29 cellular contexts compared by ENCODE assay signal in genomic region chr9:108786322-108786721, GRCh38.
DNase-seq lines count a peak whose midpoint lies in the region; ATAC-seq, FAIRE-seq and TF ChIP-seq lines count a peak whose summit lies in the region.
"Had no signal": no experiment of that assay in that cellular context is flagged by ENCODE, and none has a peak within 500 bp of the region (broad histone marks: within the 10 kb centered on the region; RNA-seq: fewer than 3 reads in every experiment).

No MANE protein-coding gene starts in this region.

- SMC1A ChIA-PET in GM12878 (lab: Charles Lee; ENCODE audit: uncharacterized antibody, unreplicated experiment), result interaction anchor here (0.6 kb wide), 1 partner anchor 146 kb away, joined by 3 read pairs; no protein-coding TSS in a partner anchor

- no peaks in the 10 kb centered on the region for H3K27me3 ChIP-seq in A673 (replicated peaks; ENCODE audit: insufficient read depth, low read depth, low read length, poor library complexity)
- H3K27me3 ChIP-seq in HUES48 (ENCODE audit: control insufficient read depth, insufficient read depth, low read length), result no peaks in the 10 kb centered on the region
- peaks cover 2% of the 10 kb centered on the region in 2 experiments; a peak in 1 of 4 replicates for H3K27me3 ChIP-seq in GM12878 (replicated peaks in 1 of 2; ENCODE audit: control insufficient read depth in 2 of 2, insufficient read depth in 2 of 2, low read length in 1 of 2)
- no peaks in the 10 kb centered on the region for H3K27me3 ChIP-seq in hepatocyte
- H3K27me3 ChIP-seq: pancreas, Peyer's patch had no signal

- H4K20me1 ChIP-seq in GM12878 (ENCODE audit: control insufficient read depth, insufficient read depth) (no peaks in the 10 kb centered on the region), hepatocyte (ENCODE audit: insufficient read depth, poor library complexity, severe bottlenecking) (no peaks in the 10 kb centered on the region)

- H3K27ac ChIP-seq in A673 (ENCODE audit: low read depth, low read length, poor library complexity, severe bottlenecking) (no peak overlapping the region), HUES48 (ENCODE audit: low read depth, low read length) (peak overlapping the region; percentile 74), GM12878 (ENCODE audit: control insufficient read depth, insufficient read depth) (no peak overlapping the region), hepatocyte (peak overlapping the region; percentile 30)
- H3K27ac ChIP-seq: C4-2B, lower lobe of right lung, pancreas, Peyer's patch had no signal

- H3K4me2 ChIP-seq in GM12878 (ENCODE audit: control insufficient read depth, insufficient read depth), result no peak overlapping the region
- H3K4me2 ChIP-seq in hepatocyte, result no peak overlapping the region

- TF ChIP-seq RAD21 in GM12878 (IDR thresholded peaks at IDR 0.05; ENCODE audit: insufficient read depth, low read depth, low read length), result no peak

- H3K4me1 ChIP-seq in A673 (ENCODE audit: insufficient read depth, low read length, poor library complexity, severe bottlenecking), result peaks cover 25% of the 10 kb centered on the region
- H3K4me1 ChIP-seq in HUES48 (ENCODE audit: control insufficient read depth, insufficient read depth, low read length), result peaks cover 10% of the 10 kb centered on the region
- H3K4me1 ChIP-seq in GM12878 (ENCODE audit: control insufficient read depth, insufficient read depth, low read length), result no peaks in the 10 kb centered on the region
- peaks cover 10% of the 10 kb centered on the region for H3K4me1 ChIP-seq in hepatocyte (ENCODE audit: insufficient read depth)
- H3K4me1 ChIP-seq: lower lobe of right lung, pancreas had no signal

- peak; percentile 31 for FAIRE-seq in GM12878 (lab: Jason Lieb, UNC)
- FAIRE-seq: pancreas, TTC549 had no signal

- RAD21 ChIA-PET in GM12878 (lab: Charles Lee; ENCODE audit: unreplicated experiment), result no interaction called here

- BruUV-seq in A673 (replicated peaks; lab: Mats Ljungman, UMichigan) (no TSS peak), GM12878 (replicated peaks; lab: Mats Ljungman, UMichigan) (no TSS peak)

- DNase-seq in A673 (ENCODE audit: low spot score) (peak; percentile 16), GM12878 (ENCODE audit: low read depth, low spot score) (no peak), hepatocyte (ENCODE audit: low spot score) (no peak), OCI-M2 (lab: John Stamatoyannopoulos, UW; ENCODE audit: unreplicated experiment) (no peak), AML-193 (lab: John Stamatoyannopoulos, UW) (no peak), EL (no peak)
- DNase-seq: activated CD4-positive, alpha-beta T cell treated with anti-CD3 and anti-CD28 coated beads, Interleukin-2, amount 50 U/mL, for 48 hours; activated CD8-positive, alpha-beta memory T cell treated with anti-CD3 and anti-CD28 coated beads, Interleukin-2, amount 50 U/mL, for 4 hours; Caco-2; cortex of kidney; GF-D8; glutamatergic neuron; GOT3; lower lobe of right lung; mucosa of descending colon; NCI-H1417 treated with DMSO at 0.1 percent for 48 hours; NCI-H2081; NCI-H2227 treated with DMSO at 0.1 percent for 48 hours; pancreas; Peyer's patch; stimulated activated CD4-positive, alpha-beta T cell treated with anti-CD3 and anti-CD28 coated beads, Interleukin-12 subunit alpha, Interleukin-12 subunit beta, amount 100 ng/mL, for 4 hours; stimulated activated CD4-positive, alpha-beta T cell treated with anti-CD3 and anti-CD28 coated beads, Interleukin-4, amount 100 ng/mL, for 1 hour; stimulated activated naive B cell treated with anti-CD40 and anti-IgM and Interleukin-4, amounts not matched to agents 10 μg/mL and 1 μg/mL and 100 μg/mL, for 72 hours; T-helper 1 cell had no signal

- TF ChIP-seq CTCF in A673 (conservative IDR thresholded peaks at IDR 0.05; ENCODE audit: low read depth, low read length), result no peak
- no peak for TF ChIP-seq CTCF in GM12878 (IDR thresholded peaks at IDR 0.05 in 2 of 3, conservative IDR thresholded peaks at IDR 0.05 in 1 of 3; ENCODE audit: control insufficient read depth in 2 of 3, extremely low read depth in 1 of 3, insufficient read depth in 1 of 3, low read depth in 3 of 3, low read length in 3 of 3)
- no peak for TF ChIP-seq CTCF in hepatocyte (IDR thresholded peaks at IDR 0.05; ENCODE audit: poor library complexity)

- POLR2A ChIA-PET in A673 (lab: Charles Lee; ENCODE audit: low non-redundant PET) (no interaction called here), GM12878 (lab: Charles Lee) (no interaction called here)

- H3K9me2 ChIP-seq in hepatocyte (replicated peaks; ENCODE audit: insufficient read depth), result no peaks in the 10 kb centered on the region

- no peak for TF ChIP-seq POLR2A in GM12878 (IDR thresholded peaks at IDR 0.05; ENCODE audit: low read depth, low read length)

- no peak overlapping the region for H2AFZ ChIP-seq in GM12878 (ENCODE audit: control insufficient read depth, low read depth, low read length)
- no peak overlapping the region for H2AFZ ChIP-seq in hepatocyte

- no peaks in the 10 kb centered on the region for H3K36me3 ChIP-seq in A673 (ENCODE audit: insufficient read depth, low read length, poor library complexity, severe bottlenecking)
- H3K36me3 ChIP-seq in HUES48 (ENCODE audit: control insufficient read depth, insufficient read depth, low read length), result no peaks in the 10 kb centered on the region
- no peaks in the 10 kb centered on the region for H3K36me3 ChIP-seq in GM12878 (ENCODE audit: control insufficient read depth in 2 of 2, insufficient read depth in 2 of 2, low read length in 1 of 2)
- H3K36me3 ChIP-seq in hepatocyte (replicated peaks; ENCODE audit: insufficient read depth, low read depth), result no peaks in the 10 kb centered on the region
- H3K36me3 ChIP-seq: lower lobe of right lung, pancreas, Peyer's patch had no signal

- in situ Hi-C loops in GM12878 (cut with MboI), result no loop called here

- H3K4me3 ChIP-seq in A673 (ENCODE audit: low read depth, low read length, poor library complexity, severe bottlenecking), result no peak overlapping the region
- no peak overlapping the region for H3K4me3 ChIP-seq in HUES48 (ENCODE audit: low read depth, low read length)
- H3K4me3 ChIP-seq in GM12878, result no peak overlapping the region
- H3K4me3 ChIP-seq in hepatocyte, result no peak overlapping the region
- H3K4me3 ChIP-seq: lower lobe of right lung, mucosa of descending colon, pancreas, Peyer's patch had no signal

- H3K9ac ChIP-seq in HUES48 (ENCODE audit: low read depth, low read length) (no peak overlapping the region), GM12878 (ENCODE audit: control insufficient read depth, insufficient read depth, low read length) (no peak overlapping the region)

- H3K9me3 ChIP-seq in A673 (ENCODE audit: low read depth, low read length, poor library complexity, severe bottlenecking), result no peaks in the 10 kb centered on the region
- no peaks in the 10 kb centered on the region for H3K9me3 ChIP-seq in HUES48 (ENCODE audit: control insufficient read depth, insufficient read depth, low read length)
- H3K9me3 ChIP-seq in GM12878 (replicated peaks; ENCODE audit: control insufficient read depth, insufficient read depth, low read length), result no peaks in the 10 kb centered on the region
- H3K9me3 ChIP-seq in hepatocyte (ENCODE audit: low read depth), result no peaks in the 10 kb centered on the region
- H3K9me3 ChIP-seq: Caco-2, lower lobe of right lung, mucosa of descending colon, pancreas, Peyer's patch had no signal

- no peaks in the 10 kb centered on the region for H3K79me2 ChIP-seq in GM12878 (ENCODE audit: control insufficient read depth, insufficient read depth, low read length)
- no peaks in the 10 kb centered on the region for H3K79me2 ChIP-seq in hepatocyte

- intact Hi-C loops in A673 (cut with micrococcal nuclease; ENCODE audit: unreplicated experiment), result no loop called here
- intact Hi-C loops in GM12878 (cut with micrococcal nuclease; ENCODE audit: unreplicated experiment), result loop anchor here (10.0 kb wide), 1 partner anchor 58 kb away; no protein-coding TSS in a partner anchor

- CTCF ChIA-PET in A673 (lab: Charles Lee) (no interaction called here), GM12878 (lab: Yijun Ruan, JAX) (no interaction called here)

- ATAC-seq in GM12878 (no peak), GM18502 (IDR thresholded peaks at IDR 0.05; ENCODE audit: poor library complexity, unreplicated experiment) (no peak)
- ATAC-seq: activated CD4-positive, CD25-positive, alpha-beta regulatory T cell treated with anti-CD3 and anti-CD28 coated beads, Interleukin-2, amount 50 U/mL, for 24 hours; lower lobe of right lung; mucosa of descending colon; stimulated activated naive B cell treated with anti-CD40 and anti-IgM and Interleukin-4, amounts not matched to agents 10 μg/mL and 1 μg/mL and 100 μg/mL, for 72 hours had no signal

- 70% methylated on average over 4 of the region's 4 CpGs for WGBS in GM12878 (ENCODE audit: insufficient coverage, insufficient replicate concordance, low lambda C conversion rate, missing lambda C conversion rate)
- 92% methylated on average over 4 of the region's 4 CpGs for WGBS in hepatocyte (ENCODE audit: low lambda C conversion rate, missing lambda C conversion rate)

- no peak for TF ChIP-seq EP300 in GM12878 (IDR thresholded peaks at IDR 0.05; ENCODE audit: borderline replicate concordance in 1 of 2, control insufficient read depth in 1 of 2, low read depth in 2 of 2, low read length in 2 of 2)

TF ChIP-seq in GM12878, 131 proteins besides CTCF, POLR2A, EP300 and RAD21:
- TF ChIP-seq SP1 (IDR thresholded peaks at IDR 0.05; ENCODE audit: low read depth, low read length) (no peak), KDM1A (IDR thresholded peaks at IDR 0.05; ENCODE audit: borderline replicate concordance) (no peak), KLF5 (IDR thresholded peaks at IDR 0.05; ENCODE audit: partially characterized antibody) (no peak)
- TF ChIP-seq, protein P1, sequence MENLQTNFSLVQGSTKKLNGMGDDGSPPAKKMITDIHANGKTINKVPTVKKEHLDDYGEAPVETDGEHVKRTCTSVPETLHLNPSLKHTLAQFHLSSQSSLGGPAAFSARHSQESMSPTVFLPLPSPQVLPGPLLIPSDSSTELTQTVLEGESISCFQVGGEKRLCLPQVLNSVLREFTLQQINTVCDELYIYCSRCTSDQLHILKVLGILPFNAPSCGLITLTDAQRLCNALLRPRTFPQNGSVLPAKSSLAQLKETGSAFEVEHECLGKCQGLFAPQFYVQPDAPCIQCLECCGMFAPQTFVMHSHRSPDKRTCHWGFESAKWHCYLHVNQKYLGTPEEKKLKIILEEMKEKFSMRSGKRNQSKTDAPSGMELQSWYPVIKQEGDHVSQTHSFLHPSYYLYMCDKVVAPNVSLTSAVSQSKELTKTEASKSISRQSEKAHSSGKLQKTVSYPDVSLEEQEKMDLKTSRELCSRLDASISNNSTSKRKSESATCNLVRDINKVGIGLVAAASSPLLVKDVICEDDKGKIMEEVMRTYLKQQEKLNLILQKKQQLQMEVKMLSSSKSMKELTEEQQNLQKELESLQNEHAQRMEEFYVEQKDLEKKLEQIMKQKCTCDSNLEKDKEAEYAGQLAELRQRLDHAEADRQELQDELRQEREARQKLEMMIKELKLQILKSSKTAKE (IDR thresholded peaks at IDR 0.05; ENCODE audit: low read depth, poor library complexity, severe bottlenecking), result no peak

Comparison
In these comparisons a context has a peak if more than half of its experiments do, and no peak if none do; other contexts are left out.
1. H3K27ac ChIP-seq: peak in HUES48 (single experiment) and hepatocyte (single experiment); none in A673 (single experiment) and GM12878 (single experiment).